31 cellular contexts compared by ENCODE assay signal in the genomic region with DNA sequence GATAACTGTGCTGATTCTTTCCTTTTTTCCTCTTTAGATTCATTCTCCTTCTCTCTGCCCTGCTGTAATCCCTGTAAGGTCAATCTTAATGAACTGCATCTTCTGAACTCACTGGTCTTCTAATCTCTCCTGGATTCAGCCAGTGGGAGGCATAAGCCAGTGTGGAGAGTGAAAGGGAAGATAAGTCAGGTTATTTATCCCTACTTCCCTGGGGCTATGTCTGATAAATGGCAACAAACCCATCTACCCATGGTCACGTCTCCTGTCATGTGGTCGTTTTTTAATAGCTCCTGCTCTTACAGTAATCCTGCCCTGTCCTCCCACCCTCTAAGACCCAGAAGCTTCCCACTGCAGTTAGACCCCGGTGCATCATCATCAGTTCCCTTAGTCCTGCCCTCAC.
"Had no signal": no experiment of that assay in that cellular context is flagged by ENCODE, and none has a peak within 500 bp of the region (broad histone marks: within the 10 kb centered on the region; RNA-seq: fewer than 3 reads in every experiment).

No MANE protein-coding gene starts in this region.

- H3K4me3 ChIP-seq: body of pancreas, esophagus squamous epithelium, gastroesophageal sphincter, heart right ventricle had no signal

- H3K27me3 ChIP-seq: body of pancreas, esophagus squamous epithelium, gastroesophageal sphincter, heart right ventricle had no signal

- ATAC-seq: activated CD4-positive, alpha-beta T cell treated with anti-CD3 and anti-CD28 coated beads for 36 hours; activated CD8-positive, alpha-beta T cell treated with anti-CD3 and anti-CD28 coated beads for 36 hours; activated T-cell treated with anti-CD3 and anti-CD28 coated beads, Interleukin-2, amount 50 U/mL, for 4 hours; activated T-helper 17 cell treated with anti-CD3 and anti-CD28 coated beads, Interleukin-2, amount 50 U/mL, for 72 hours; body of pancreas; effector memory CD8-positive, alpha-beta T cell; gastroesophageal sphincter; heart right ventricle; T-cell had no signal

- H3K36me3 Mint-ChIP-seq: activated naive CD8-positive, alpha-beta T cell; T-cell had no signal

- H3K4me1 ChIP-seq: body of pancreas, esophagus squamous epithelium, gastroesophageal sphincter, heart right ventricle had no signal

- H3K4me3 Mint-ChIP-seq: activated CD4-positive, alpha-beta T cell treated with anti-CD3 and anti-CD28 coated beads for 36 hours; activated CD8-positive, alpha-beta T cell treated with anti-CD3 and anti-CD28 coated beads for 36 hours; activated naive CD8-positive, alpha-beta T cell; activated T-cell treated with anti-CD3 and anti-CD28 coated beads, Interleukin-2, amount 50 U/mL, for 4 hours; activated T-helper 17 cell treated with anti-CD3 and anti-CD28 coated beads, Interleukin-2, amount 50 U/mL, for 72 hours; effector memory CD8-positive, alpha-beta T cell; T-cell; T-helper 1 cell treated with Interleukin-12 subunit alpha and Interleukin-12 subunit beta and Interleukin-4 antibody, amounts not matched to agents 30 μg/mL and 1 μg/mL, for 36 hours; T-helper 2 cell treated with Interferon-gamma antibody and Interleukin-4, amounts not matched to agents 5 μg/mL and 100 μg/mL, for 36 hours had no signal

- H3K4me1 Mint-ChIP-seq: activated CD4-positive, alpha-beta T cell treated with anti-CD3 and anti-CD28 coated beads for 36 hours; activated T-helper 17 cell treated with anti-CD3 and anti-CD28 coated beads, Interleukin-2, amount 50 U/mL, for 72 hours; T-cell had no signal

- H3K27ac ChIP-seq: body of pancreas, epithelial cell of prostate, esophagus squamous epithelium, gastroesophageal sphincter, heart right ventricle had no signal

- H3K27me3 Mint-ChIP-seq: activated CD4-positive, alpha-beta T cell treated with anti-CD3 and anti-CD28 coated beads for 36 hours; activated CD8-positive, alpha-beta T cell treated with anti-CD3 and anti-CD28 coated beads for 36 hours; activated naive CD8-positive, alpha-beta T cell; activated T-helper 17 cell treated with anti-CD3 and anti-CD28 coated beads, Interleukin-2, amount 50 U/mL, for 72 hours; effector memory CD8-positive, alpha-beta T cell; T-cell had no signal

- H3K9me3 ChIP-seq: body of pancreas, esophagus squamous epithelium, gastroesophageal sphincter, heart right ventricle had no signal

- H3K36me3 ChIP-seq: esophagus squamous epithelium, gastroesophageal sphincter, heart right ventricle had no signal

- H3K27ac Mint-ChIP-seq: activated CD4-positive, alpha-beta T cell treated with anti-CD3 and anti-CD28 coated beads for 36 hours; activated CD8-positive, alpha-beta T cell treated with anti-CD3 and anti-CD28 coated beads for 36 hours; activated naive CD8-positive, alpha-beta T cell; activated T-helper 17 cell treated with anti-CD3 and anti-CD28 coated beads, Interleukin-2, amount 50 U/mL, for 72 hours; effector memory CD8-positive, alpha-beta T cell; T-cell; T-helper 1 cell treated with Interleukin-12 subunit alpha and Interleukin-12 subunit beta and Interleukin-4 antibody, amounts not matched to agents 30 μg/mL and 1 μg/mL, for 36 hours; T-helper 2 cell treated with Interferon-gamma antibody and Interleukin-4, amounts not matched to agents 5 μg/mL and 100 μg/mL, for 36 hours had no signal

- H3K9me3 Mint-ChIP-seq: activated CD8-positive, alpha-beta T cell treated with anti-CD3 and anti-CD28 coated beads for 36 hours; T-helper 1 cell treated with Interleukin-12 subunit alpha and Interleukin-12 subunit beta and Interleukin-4 antibody, amounts not matched to agents 30 μg/mL and 1 μg/mL, for 36 hours; T-helper 2 cell treated with Interferon-gamma antibody and Interleukin-4, amounts not matched to agents 5 μg/mL and 100 μg/mL, for 36 hours had no signal

- DNase-seq: activated CD4-positive, alpha-beta T cell treated with anti-CD3 and anti-CD28 coated beads for 36 hours; activated CD4-positive, alpha-beta T cell treated with anti-CD3 and anti-CD28 coated beads, Interleukin-2, amount 50 U/mL, for 1 hour; activated CD4-positive, alpha-beta T cell treated with anti-CD3 and anti-CD28 coated beads, Interleukin-2, amount 50 U/mL, for 48 hours; activated CD4-positive, CD25-positive, alpha-beta regulatory T cell; activated CD4-positive, CD25-positive, alpha-beta regulatory T cell treated with anti-CD3 and anti-CD28 coated beads, Interleukin-2, amount 50 U/mL, for 72 hours; activated CD8-positive, alpha-beta memory T cell treated with anti-CD3 and anti-CD28 coated beads for 24 hours; activated CD8-positive, alpha-beta T cell treated with anti-CD3 and anti-CD28 coated beads for 36 hours; activated effector memory CD4-positive, alpha-beta T cell treated with Interleukin-2 at 50 U/mL for 16 hours; activated gamma-delta T cell treated with Interleukin-2 at 50 U/mL for 16 hours; activated naive CD4-positive, alpha-beta T cell treated with anti-CD3 and anti-CD28 coated beads, Interleukin-2, amount 50 U/mL, for 16 hours; activated naive CD4-positive, alpha-beta T cell treated with Interleukin-2 at 50 U/mL for 16 hours; activated T-cell treated with anti-CD3 and anti-CD28 coated beads, Interleukin-2, amount 50 U/mL, for 4 hours; amniotic stem cell; aorta; body of pancreas; caudate nucleus; cortex of kidney; dermis blood vessel endothelial cell; effector CD4-positive, alpha-beta T cell; effector memory CD8-positive, alpha-beta T cell; esophagus squamous epithelium; foreskin melanocyte; heart right ventricle; T-cell; T1000 had no signal
